Comparison of ENCODE assay signal across 8 cellular contexts in the genomic region with DNA sequence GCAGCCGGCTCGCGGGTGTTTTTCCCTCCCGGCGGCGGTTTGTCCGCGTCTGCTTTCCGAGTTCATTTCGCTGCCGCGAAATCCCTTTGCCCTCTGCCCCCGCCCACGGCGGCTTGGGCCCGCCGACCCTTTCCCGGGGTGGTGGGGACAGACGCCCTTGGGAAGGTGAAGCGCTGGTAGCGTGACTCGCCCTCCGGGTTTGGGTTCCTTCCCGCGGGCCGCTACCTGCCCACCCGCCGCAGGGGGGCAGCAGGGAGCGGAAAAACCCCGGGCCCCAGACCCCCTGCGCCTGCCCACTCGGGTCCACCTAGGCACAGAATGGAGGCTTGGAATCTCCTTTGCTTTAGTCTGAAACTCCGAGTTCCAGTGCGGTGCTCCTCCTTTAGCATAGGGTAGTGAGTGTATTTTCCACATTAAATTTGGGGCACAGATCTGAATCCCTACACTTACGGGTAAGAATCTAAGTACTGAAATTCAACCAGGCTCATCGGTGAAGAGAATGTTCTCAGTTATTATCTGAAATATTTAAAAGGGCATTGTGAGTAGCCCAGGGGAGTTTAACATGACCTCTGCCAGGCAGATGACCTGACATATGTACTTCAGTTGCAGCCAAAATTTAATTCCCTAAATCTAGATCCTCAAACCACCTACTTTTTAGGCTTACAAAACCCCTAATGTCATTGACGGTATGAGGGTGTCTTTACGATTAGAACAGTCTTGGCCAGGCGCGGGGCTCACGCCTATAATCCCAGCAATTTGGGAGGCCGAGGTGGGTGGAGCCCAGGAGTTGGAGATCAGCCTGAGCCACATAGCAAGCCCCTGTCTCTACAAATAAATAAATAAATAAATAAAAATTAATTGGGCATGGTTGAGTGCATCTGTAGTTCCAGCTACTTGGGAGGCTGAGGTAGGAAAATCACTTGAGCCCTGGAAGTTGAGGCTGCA. TPM values are rescaled to one million over a fixed set of nuclear protein-coding genes. Genes with fewer than 3 reads are reported as not detected.
DNase-seq lines count a peak whose midpoint lies in the region; ATAC-seq and TF ChIP-seq lines count a peak whose summit lies in the region.

No MANE protein-coding gene starts in this region.

- DNase-seq in BJ (ENCODE audit: low read depth): no peak
- peak; percentile 84 for DNase-seq in GM19238 (ENCODE audit: insufficient read length, low spot score)
- DNase-seq in NT2/D1 (ENCODE audit: low read depth, low spot score): no peak
- DNase-seq in activated T-cell treated with anti-CD3 and anti-CD28 coated beads for 24 hours (ENCODE audit: low read depth): peak; percentile 59
- peak; percentile 69 for DNase-seq in natural killer cell treated with Interleukin-12 subunit alpha and Interleukin-12 subunit beta and Interleukin-15 and Interleukin-18, amount 100 ng/mL, for 72 hours (ENCODE audit: low spot score)

- peak; percentile 89 for TF ChIP-seq CTCF in BJ (IDR thresholded peaks at IDR 0.05; ENCODE audit: insufficient read depth, low read depth, low read length)

- H3K9me3 Mint-ChIP-seq in natural killer cell treated with Interleukin-12 subunit alpha and Interleukin-12 subunit beta and Interleukin-15 and Interleukin-18, amount 100 ng/mL, for 72 hours: no peaks in the 10 kb centered on the region
- no peaks in the 10 kb centered on the region for H3K9me3 Mint-ChIP-seq in stimulated activated naive CD8-positive, alpha-beta T cell treated with anti-CD3 and anti-CD28 coated beads, Interleukin-15, Interleukin-2, amounts not matched to agents 100 ng/mL and 50 ng/mL, for 24 hours

- peak overlapping the region; percentile 99 for H3K4me3 Mint-ChIP-seq in natural killer cell treated with Interleukin-12 subunit alpha and Interleukin-12 subunit beta and Interleukin-15 and Interleukin-18, amount 100 ng/mL, for 72 hours
- peak overlapping the region; percentile 95 for H3K4me3 Mint-ChIP-seq in stimulated activated naive CD8-positive, alpha-beta T cell treated with anti-CD3 and anti-CD28 coated beads, Interleukin-15, Interleukin-2, amounts not matched to agents 100 ng/mL and 50 ng/mL, for 24 hours

- POLR2A ChIA-PET in BJ (lab: Charles Lee): no interaction called here

- H3K4me3 ChIP-seq in BJ (ENCODE audit: low read depth, low read length) (peak overlapping the region; percentile 90), NT2/D1 (ENCODE audit: insufficient read length, low read depth) (peak overlapping the region; percentile 100)

- no peaks in the 10 kb centered on the region for H3K27me3 Mint-ChIP-seq in natural killer cell treated with Interleukin-12 subunit alpha and Interleukin-12 subunit beta and Interleukin-15 and Interleukin-18, amount 100 ng/mL, for 72 hours
- no peaks in the 10 kb centered on the region for H3K27me3 Mint-ChIP-seq in stimulated activated naive CD8-positive, alpha-beta T cell treated with anti-CD3 and anti-CD28 coated beads, Interleukin-15, Interleukin-2, amounts not matched to agents 100 ng/mL and 50 ng/mL, for 24 hours

- ATAC-seq in HG03378 (IDR thresholded peaks at IDR 0.05; ENCODE audit: unreplicated experiment) (peak; percentile 40), esophagus mucosa (peak; percentile 41)
- peak; percentile 59 to 63 for ATAC-seq in natural killer cell treated with Interleukin-12 subunit alpha and Interleukin-12 subunit beta and Interleukin-15 and Interleukin-18, amount 100 ng/mL, for 72 hours

- H3K27me3 ChIP-seq in BJ (ENCODE audit: control insufficient read depth, insufficient read depth, low read length) (no peaks in the 10 kb centered on the region), NT2/D1 (ENCODE audit: insufficient read depth, insufficient read length) (no peaks in the 10 kb centered on the region)

- peak overlapping the region; percentile 100 for H3K9ac ChIP-seq in NT2/D1 (ENCODE audit: insufficient read length, low read depth)

- peaks cover 18 to 30% of the 10 kb centered on the region in 2 donors for H3K4me1 Mint-ChIP-seq in natural killer cell treated with Interleukin-12 subunit alpha and Interleukin-12 subunit beta and Interleukin-15 and Interleukin-18, amount 100 ng/mL, for 72 hours (ENCODE audit: low read depth in 2 of 2)
- H3K4me1 Mint-ChIP-seq in stimulated activated naive CD8-positive, alpha-beta T cell treated with anti-CD3 and anti-CD28 coated beads, Interleukin-15, Interleukin-2, amounts not matched to agents 100 ng/mL and 50 ng/mL, for 24 hours (ENCODE audit: low read depth): peaks cover 45% of the 10 kb centered on the region

- peaks cover 13% of the 10 kb centered on the region for H3K36me3 ChIP-seq in BJ (ENCODE audit: control insufficient read depth, insufficient read depth, low read length)
- H3K36me3 ChIP-seq in NT2/D1 (ENCODE audit: insufficient read depth, insufficient read length, low read length): peaks cover 76% of the 10 kb centered on the region

- H3K9me3 ChIP-seq in NT2/D1 (ENCODE audit: insufficient read depth, low read length): no peaks in the 10 kb centered on the region

- H3K27ac Mint-ChIP-seq in natural killer cell treated with Interleukin-12 subunit alpha and Interleukin-12 subunit beta and Interleukin-15 and Interleukin-18, amount 100 ng/mL, for 72 hours: peak overlapping the region; percentile 68 to 78
- peak overlapping the region; percentile 97 for H3K27ac Mint-ChIP-seq in stimulated activated naive CD8-positive, alpha-beta T cell treated with anti-CD3 and anti-CD28 coated beads, Interleukin-15, Interleukin-2, amounts not matched to agents 100 ng/mL and 50 ng/mL, for 24 hours

- H3K36me3 Mint-ChIP-seq in natural killer cell treated with Interleukin-12 subunit alpha and Interleukin-12 subunit beta and Interleukin-15 and Interleukin-18, amount 100 ng/mL, for 72 hours: peaks cover 18% of the 10 kb centered on the region
- peaks cover 59% of the 10 kb centered on the region for H3K36me3 Mint-ChIP-seq in stimulated activated naive CD8-positive, alpha-beta T cell treated with anti-CD3 and anti-CD28 coated beads, Interleukin-15, Interleukin-2, amounts not matched to agents 100 ng/mL and 50 ng/mL, for 24 hours (ENCODE audit: low read depth)

- CTCF ChIA-PET in BJ (lab: Yijun Ruan, JAX): interaction anchor here (0.9 to 1.1 kb wide), 2 partner anchors 12 to 24 kb away, joined by 3 to 4 read pairs; no protein-coding TSS in a partner anchor

- H3K4me1 ChIP-seq in NT2/D1 (ENCODE audit: insufficient read depth, insufficient read length): peaks cover 7% of the 10 kb centered on the region

RNA-seq across cellular contexts. Expression of gene NME2, which starts 1.0 kb away (rescaled TPM):
- polyA plus RNA-seq in BJ (2011; rRNA removed): 835 and 1,035 TPM in 2 replicates
- polyA minus RNA-seq in BJ (2011; rRNA and poly(A)+ RNA removed): 95.9 and 136 TPM in 2 replicates
- total RNA-seq in esophagus mucosa: 683 TPM
- total RNA-seq in natural killer cell treated with Interleukin-12 subunit alpha and Interleukin-12 subunit beta and Interleukin-15 and Interleukin-18, amount 100 ng/mL, for 72 hours: 100 to 1,000 TPM; 401 to 499 TPM

RNA-seq across cellular contexts. Expression of gene NME1, which starts 13.9 kb away (rescaled TPM):
- polyA plus RNA-seq in BJ (2011; rRNA removed): 178 and 261 TPM in 2 replicates
- polyA minus RNA-seq in BJ (2011; rRNA and poly(A)+ RNA removed): 21.6 and 25.9 TPM in 2 replicates
- total RNA-seq in esophagus mucosa: 108 TPM
- total RNA-seq in natural killer cell treated with Interleukin-12 subunit alpha and Interleukin-12 subunit beta and Interleukin-15 and Interleukin-18, amount 100 ng/mL, for 72 hours: 100 to 1,000 TPM; 188 to 245 TPM

RNA-seq across cellular contexts. Expression of gene SPAG9, which starts 46.6 kb away (rescaled TPM):
- 18.7 and 28.9 TPM in 2 replicates for polyA plus RNA-seq in BJ (2011; rRNA removed)
- 33.6 and 35.7 TPM in 2 replicates for polyA minus RNA-seq in BJ (2011; rRNA and poly(A)+ RNA removed)
- total RNA-seq in esophagus mucosa: 40.4 TPM
- 10 to 100 TPM; 49.2 to 87.5 TPM for total RNA-seq in natural killer cell treated with Interleukin-12 subunit alpha and Interleukin-12 subunit beta and Interleukin-15 and Interleukin-18, amount 100 ng/mL, for 72 hours

Comparison
In these comparisons a context has a peak if more than half of its experiments do, and no peak if none do; other contexts are left out.
1. DNase-seq: peak in GM19238 (single experiment), activated T-cell treated with anti-CD3 and anti-CD28 coated beads for 24 hours (single experiment) and natural killer cell treated with Interleukin-12 subunit alpha and Interleukin-12 subunit beta and Interleukin-15 and Interleukin-18, amount 100 ng/mL, for 72 hours (single experiment); none in BJ (single experiment) and NT2/D1 (single experiment).
2. Peak in every context shown above with its lines, with median percentiles within 50 percentile points of each other: ATAC-seq.